Comparison of ENCODE assay signal across 1 cellular context in the genomic region with DNA sequence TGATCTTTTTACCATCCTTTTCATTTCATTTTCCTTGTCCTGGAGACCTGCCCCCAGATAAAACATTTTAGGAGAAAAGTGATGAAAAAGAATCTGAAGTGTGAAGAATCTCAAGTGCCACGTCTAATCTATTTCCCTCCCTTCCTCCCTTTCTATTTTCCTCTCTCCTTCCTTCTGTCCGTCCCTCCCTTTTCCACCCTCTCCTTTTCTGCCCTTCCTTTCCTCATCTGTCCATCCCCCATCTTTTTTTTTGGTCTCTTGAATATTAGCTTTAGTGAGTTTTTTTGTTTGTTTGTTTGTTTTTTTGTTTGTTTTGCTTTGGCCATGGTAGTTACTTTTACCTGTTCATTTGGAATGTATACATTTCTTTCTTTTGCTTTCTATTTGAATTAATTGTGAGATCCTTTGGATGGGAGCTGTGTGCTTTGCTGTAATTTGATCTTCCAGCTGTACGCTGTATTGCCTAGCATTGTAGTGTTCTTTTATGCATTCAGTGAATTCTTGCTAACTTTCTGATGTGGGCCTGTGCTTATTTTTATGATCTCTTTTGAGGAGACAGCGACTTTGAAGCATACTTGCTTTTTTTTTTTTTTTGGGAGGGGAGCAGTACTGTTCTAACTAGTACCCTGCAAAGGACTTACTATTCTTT.
TF ChIP-seq lines count a peak whose summit lies in the region.

No MANE protein-coding gene starts in this region.

TF ChIP-seq in IMR-90, 13 proteins besides CTCF, POLR2A, EP300 and RAD21:
- TF ChIP-seq MAFK (IDR thresholded peaks at IDR 0.05; ENCODE audit: low read depth, low read length) (no peak), FOS (IDR thresholded peaks at IDR 0.05; ENCODE audit: low read depth, low read length) (no peak), RCOR1 (IDR thresholded peaks at IDR 0.05; ENCODE audit: insufficient replicate concordance, low read length) (no peak), MXI1 (IDR thresholded peaks at IDR 0.05; ENCODE audit: borderline replicate concordance, low read depth, low read length) (no peak), RFX5 (IDR thresholded peaks at IDR 0.05; ENCODE audit: low read depth, low read length) (no peak), CEBPB (IDR thresholded peaks at IDR 0.05; ENCODE audit: low read depth, low read length) (no peak), MAZ (IDR thresholded peaks at IDR 0.05; ENCODE audit: borderline replicate concordance, low read depth, low read length) (no peak), CHD1 (IDR thresholded peaks at IDR 0.05; ENCODE audit: low read depth, low read length) (no peak), BHLHE40 (IDR thresholded peaks at IDR 0.05; ENCODE audit: low read depth, low read length) (no peak), NFE2L2 (IDR thresholded peaks at IDR 0.05; ENCODE audit: low read depth, low read length) (no peak), SMC3 (IDR thresholded peaks at IDR 0.05; ENCODE audit: low read depth, low read length) (no peak)
- TF ChIP-seq, protein P1, sequence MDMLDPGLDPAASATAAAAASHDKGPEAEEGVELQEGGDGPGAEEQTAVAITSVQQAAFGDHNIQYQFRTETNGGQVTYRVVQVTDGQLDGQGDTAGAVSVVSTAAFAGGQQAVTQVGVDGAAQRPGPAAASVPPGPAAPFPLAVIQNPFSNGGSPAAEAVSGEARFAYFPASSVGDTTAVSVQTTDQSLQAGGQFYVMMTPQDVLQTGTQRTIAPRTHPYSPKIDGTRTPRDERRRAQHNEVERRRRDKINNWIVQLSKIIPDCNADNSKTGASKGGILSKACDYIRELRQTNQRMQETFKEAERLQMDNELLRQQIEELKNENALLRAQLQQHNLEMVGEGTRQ (IDR thresholded peaks at IDR 0.05; ENCODE audit: low read depth, low read length): no peak
- TF ChIP-seq, protein P2, sequence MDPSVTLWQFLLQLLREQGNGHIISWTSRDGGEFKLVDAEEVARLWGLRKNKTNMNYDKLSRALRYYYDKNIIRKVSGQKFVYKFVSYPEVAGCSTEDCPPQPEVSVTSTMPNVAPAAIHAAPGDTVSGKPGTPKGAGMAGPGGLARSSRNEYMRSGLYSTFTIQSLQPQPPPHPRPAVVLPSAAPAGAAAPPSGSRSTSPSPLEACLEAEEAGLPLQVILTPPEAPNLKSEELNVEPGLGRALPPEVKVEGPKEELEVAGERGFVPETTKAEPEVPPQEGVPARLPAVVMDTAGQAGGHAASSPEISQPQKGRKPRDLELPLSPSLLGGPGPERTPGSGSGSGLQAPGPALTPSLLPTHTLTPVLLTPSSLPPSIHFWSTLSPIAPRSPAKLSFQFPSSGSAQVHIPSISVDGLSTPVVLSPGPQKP (IDR thresholded peaks at IDR 0.05; ENCODE audit: borderline replicate concordance, low read depth, low read length): no peak
